2 cellular contexts compared by ENCODE assay signal in genomic region chr13:109297628-109298027, GRCh38.
TF ChIP-seq lines count a peak whose summit lies in the region.

No MANE protein-coding gene starts in this region.

TF ChIP-seq in IMR-90, 13 proteins besides CTCF, POLR2A, EP300 and RAD21:
- TF ChIP-seq ELK1 (IDR thresholded peaks at IDR 0.05; ENCODE audit: borderline replicate concordance, low read depth, low read length) (no peak), CEBPB (IDR thresholded peaks at IDR 0.05; ENCODE audit: low read depth, low read length) (peak; percentile 68)

TF ChIP-seq in GM23338, 12 proteins besides CTCF, POLR2A, EP300 and RAD21:
- TF ChIP-seq NANOG (IDR thresholded peaks at IDR 0.05; ENCODE audit: borderline replicate concordance) = no peak
- no peak for TF ChIP-seq EZH2phosphoT487 (IDR thresholded peaks at IDR 0.05; ENCODE audit: unreplicated experiment)
- TF ChIP-seq ZNF331 (CRISPR knock-in tag; IDR thresholded peaks at IDR 0.05; ENCODE audit: low read depth) = no peak
- no peak for TF ChIP-seq REST (IDR thresholded peaks at IDR 0.05; ENCODE audit: unreplicated experiment)
- no peak for TF ChIP-seq ETS1 (IDR thresholded peaks at IDR 0.05)
- TF ChIP-seq EZH2 (IDR thresholded peaks at IDR 0.05; ENCODE audit: low read depth, unreplicated experiment) = no peak
- TF ChIP-seq STAT1 (IDR thresholded peaks at IDR 0.05; ENCODE audit: unreplicated experiment) = no peak
- no peak for TF ChIP-seq JUNB (IDR thresholded peaks at IDR 0.05; ENCODE audit: unreplicated experiment)
- no peak for TF ChIP-seq POLR2AphosphoS5 (IDR thresholded peaks at IDR 0.05; ENCODE audit: low read depth)
- no peak for TF ChIP-seq ZNF462 (CRISPR knock-in tag; IDR thresholded peaks at IDR 0.05)
- no peak for TF ChIP-seq CREB1 (CRISPR knock-in tag; IDR thresholded peaks at IDR 0.05; ENCODE audit: low read depth)
- TF ChIP-seq ZNF114 (CRISPR knock-in tag; IDR thresholded peaks at IDR 0.05) = no peak
